ENCODE assay signal across 9 cellular contexts in the genomic region with DNA sequence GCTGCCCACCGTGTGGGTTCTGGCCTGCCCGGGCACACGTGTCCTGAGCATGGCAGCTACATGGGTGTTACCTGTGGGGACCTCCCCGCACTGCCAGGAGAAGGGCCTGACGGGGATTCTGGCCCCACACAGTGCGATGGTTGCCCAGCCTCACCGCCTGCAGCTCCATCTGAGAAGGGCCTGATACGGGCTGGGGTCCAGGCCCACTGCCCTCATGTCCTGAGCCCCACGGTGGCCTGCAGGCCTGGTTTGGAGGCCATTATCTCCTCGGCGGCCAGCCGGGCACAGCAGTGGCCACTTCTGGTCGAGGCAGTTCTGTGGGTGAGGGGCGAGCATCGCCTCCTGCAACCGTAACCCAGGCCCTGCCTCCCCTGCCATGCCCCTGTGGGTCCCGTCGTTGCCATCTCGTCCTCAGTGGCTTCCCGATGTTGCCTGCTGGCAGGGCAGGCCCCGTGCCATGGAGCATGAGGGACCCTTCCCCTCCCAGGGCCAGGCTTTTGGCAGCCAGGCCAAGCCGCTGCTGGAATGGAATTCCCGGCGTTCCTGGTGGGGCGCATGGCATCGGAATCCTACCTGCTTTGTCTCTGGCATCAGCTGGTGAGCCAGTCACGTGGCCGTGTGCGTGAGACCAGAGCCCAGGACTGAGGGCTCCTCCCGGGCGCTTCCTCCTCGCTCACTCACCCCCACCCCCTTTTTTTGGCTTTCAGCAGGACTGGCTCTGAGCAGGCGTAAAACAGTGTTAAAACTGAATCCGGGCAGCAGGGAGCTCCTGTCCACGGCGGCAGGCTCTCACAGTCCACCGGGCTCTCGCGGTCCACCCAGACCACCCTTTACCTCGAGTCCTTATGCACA.
DNase-seq lines count a peak whose midpoint lies in the region; ATAC-seq and TF ChIP-seq lines count a peak whose summit lies in the region.
"Had no signal": no experiment of that assay in that cellular context is flagged by ENCODE, and none has a peak within 500 bp of the region (broad histone marks: within the 10 kb centered on the region; RNA-seq: fewer than 3 reads in every experiment).

No MANE protein-coding gene starts in this region.

- POLR2A ChIA-PET in A673 (lab: Charles Lee; ENCODE audit: low non-redundant PET): interaction anchor here (0.6 kb wide), 1 partner anchor 42 kb away, joined by 6 read pairs; no protein-coding TSS in a partner anchor
- POLR2A ChIA-PET in naive thymus-derived CD4-positive, alpha-beta T cell (lab: Charles Lee): no interaction called here

- H3K36me3 ChIP-seq in A673 (ENCODE audit: insufficient read depth, low read length, poor library complexity, severe bottlenecking): peaks cover 54% of the 10 kb centered on the region
- peaks cover 0 to 7% of the 10 kb centered on the region in 2 donors for H3K36me3 ChIP-seq in lung (ENCODE audit: control insufficient read depth in 2 of 2, insufficient read depth in 2 of 2, low read length in 2 of 2)
- peaks cover 0 to 6% (median 0%) of the 10 kb centered on the region in 3 experiments for H3K36me3 ChIP-seq in naive thymus-derived CD4-positive, alpha-beta T cell (ENCODE audit: control insufficient read depth in 2 of 3, insufficient read depth in 3 of 3, low read length in 3 of 3)

- H3K27me3 Mint-ChIP-seq in naive thymus-derived CD4-positive, alpha-beta T cell: no peaks in the 10 kb centered on the region
- H3K27me3 Mint-ChIP-seq: IgD-negative memory B cell had no signal

- peaks cover 18 to 71% (median 47%) of the 10 kb centered on the region in 7 donors for H3K4me1 Mint-ChIP-seq in naive thymus-derived CD4-positive, alpha-beta T cell

- ATAC-seq in lung (ENCODE audit: insufficient read depth, low FRiP score): no peak
- no peak for ATAC-seq in naive thymus-derived CD4-positive, alpha-beta T cell
- ATAC-seq in HG03095 (IDR thresholded peaks at IDR 0.05; ENCODE audit: unreplicated experiment): no peak
- ATAC-seq in HG02981 (IDR thresholded peaks at IDR 0.05; ENCODE audit: unreplicated experiment): no peak

- H3K27ac ChIP-seq in A673 (ENCODE audit: low read depth, low read length, poor library complexity, severe bottlenecking) (peak overlapping the region; percentile 97), caudate nucleus (ENCODE audit: low read depth, low read length) (peak overlapping the region; percentile 95), lung (ENCODE audit: low read depth in 1 of 2, low read length in 1 of 2) (peak overlapping the region; percentile 97)
- no peak overlapping the region for H3K27ac ChIP-seq in naive thymus-derived CD4-positive, alpha-beta T cell (ENCODE audit: low read depth, low read length)

- H3K36me3 Mint-ChIP-seq in naive thymus-derived CD4-positive, alpha-beta T cell: peaks cover 0 to 2% (median 0%) of the 10 kb centered on the region in 5 donors

- no peak for TF ChIP-seq CTCF in A673 (conservative IDR thresholded peaks at IDR 0.05; ENCODE audit: low read depth, low read length)
- TF ChIP-seq CTCF in lung (IDR thresholded peaks at IDR 0.05; ENCODE audit: control extremely low read depth, extremely low read depth): no peak

- no peak overlapping the region for H3K27ac Mint-ChIP-seq in naive thymus-derived CD4-positive, alpha-beta T cell

- H3K4me3 ChIP-seq in A673 (ENCODE audit: low read depth, low read length, poor library complexity, severe bottlenecking): peak overlapping the region; percentile 85
- no peak overlapping the region for H3K4me3 ChIP-seq in lung
- H3K4me3 ChIP-seq in naive thymus-derived CD4-positive, alpha-beta T cell (ENCODE audit: low read length): no peak overlapping the region

- TSS peak; percentile 17 for BruUV-seq in A673 (replicated peaks; lab: Mats Ljungman, UMichigan)

- no peak overlapping the region for H3K4me3 Mint-ChIP-seq in naive thymus-derived CD4-positive, alpha-beta T cell

- DNase-seq in A673 (ENCODE audit: low spot score): peak; percentile 87
- peak; percentile 91 for DNase-seq in HT1080 (ENCODE audit: low read depth)
- DNase-seq in caudate nucleus (lab: John Stamatoyannopoulos, UW): peak in 16 of 61 donors; percentile 46 to 92 (median 60)
- peak; percentile 62 for DNase-seq in lung (ENCODE audit: low spot score)
- DNase-seq in naive thymus-derived CD4-positive, alpha-beta T cell: no peak
- DNase-seq in NCI-H748 (lab: John Stamatoyannopoulos, UW; ENCODE audit: unreplicated experiment): no peak

- WGBS in lung, 2 donors: 45 to 74% methylated on average over 40 of the region's 40 CpGs

- intact Hi-C loops in A673 (cut with micrococcal nuclease; ENCODE audit: unreplicated experiment): loop anchor here (5.0 kb wide), 1 partner anchor 66 kb away; no protein-coding TSS in a partner anchor
- intact Hi-C loops in naive thymus-derived CD4-positive, alpha-beta T cell (cut with micrococcal nuclease): no loop called here

- H3K9me3 ChIP-seq in A673 (ENCODE audit: low read depth, low read length, poor library complexity, severe bottlenecking) (no peaks in the 10 kb centered on the region), lung (ENCODE audit: control insufficient read depth in 2 of 2, insufficient read depth in 1 of 2, low read length in 1 of 2) (no peaks in the 10 kb centered on the region)
- no peaks in the 10 kb centered on the region for H3K9me3 ChIP-seq in naive thymus-derived CD4-positive, alpha-beta T cell (ENCODE audit: control insufficient read depth in 2 of 3, low read length in 3 of 3)

- H3K4me1 ChIP-seq in A673 (ENCODE audit: insufficient read depth, low read length, poor library complexity, severe bottlenecking): peaks cover 59% of the 10 kb centered on the region
- H3K4me1 ChIP-seq in lung (ENCODE audit: control insufficient read depth in 2 of 2, insufficient read depth in 2 of 2, low read length in 2 of 2): peaks cover 17 to 29% of the 10 kb centered on the region in 2 donors
- peaks cover 0 to 14% of the 10 kb centered on the region in 2 donors for H3K4me1 ChIP-seq in naive thymus-derived CD4-positive, alpha-beta T cell (ENCODE audit: control insufficient read depth in 2 of 2, insufficient read depth in 2 of 2, low read length in 2 of 2)

- H3K27me3 ChIP-seq in A673 (replicated peaks; ENCODE audit: insufficient read depth, low read depth, low read length, poor library complexity) (no peaks in the 10 kb centered on the region), lung (ENCODE audit: control insufficient read depth, insufficient read depth) (no peaks in the 10 kb centered on the region)
- no peaks in the 10 kb centered on the region for H3K27me3 ChIP-seq in naive thymus-derived CD4-positive, alpha-beta T cell (ENCODE audit: control insufficient read depth in 2 of 2, insufficient read depth in 2 of 2, low read length in 2 of 2)

- no peaks in the 10 kb centered on the region for H3K9me3 Mint-ChIP-seq in naive thymus-derived CD4-positive, alpha-beta T cell
- H3K9me3 Mint-ChIP-seq: IgD-negative memory B cell had no signal

- CTCF ChIA-PET in A673 (lab: Charles Lee): interaction anchor here (0.6 kb wide), 2 partner anchors 16 to 38 kb away, joined by 3 read pairs; no protein-coding TSS in a partner anchor
- CTCF ChIA-PET in naive thymus-derived CD4-positive, alpha-beta T cell (lab: Charles Lee): interaction anchor here (0.7 to 1.2 kb wide), 2 partner anchors 28 to 36 kb away, joined by 3 read pairs; no protein-coding TSS in a partner anchor

Comparison
In these comparisons a context has a peak if more than half of its experiments do, and no peak if none do; other contexts are left out.
1. DNase-seq: peak in A673 (single experiment), HT1080 (single experiment) and lung (single experiment); none in naive thymus-derived CD4-positive, alpha-beta T cell (0 of 9) and NCI-H748 (single experiment).